Comparison of ENCODE assay signal across 30 cellular contexts in genomic region chr14:100860556-100861187, GRCh38. TPM values are rescaled to one million over a fixed set of nuclear protein-coding genes. Genes with fewer than 3 reads are reported as not detected.
"Had no signal": no experiment of that assay in that cellular context is flagged by ENCODE, and none has a peak within 500 bp of the region (broad histone marks: within the 10 kb centered on the region; RNA-seq: fewer than 3 reads in every experiment).

No MANE protein-coding gene starts in this region.

- H3K9me3 ChIP-seq: left lung, uterus had no signal

- H3K4me3 ChIP-seq: left lung, skin epidermis, uterus had no signal

- DNase-seq: activated CD4-positive, alpha-beta memory T cell treated with anti-CD3 and anti-CD28 coated beads for 36 hours; activated CD4-positive, alpha-beta T cell treated with anti-CD3 and anti-CD28 coated beads, Interleukin-2, amount 10 ng/mL, durations not matched to agents 24 days and 14 days; activated CD4-positive, CD25-positive, alpha-beta regulatory T cell treated with anti-CD3 and anti-CD28 coated beads, Interleukin-2, amount 50 U/mL, for 72 hours; activated CD8-positive, alpha-beta memory T cell treated with anti-CD3 and anti-CD28 coated beads, Interleukin-2, amount 50 U/mL, for 4 hours; activated gamma-delta T cell treated with Interleukin-2 at 50 U/mL for 16 hours; activated naive CD4-positive, alpha-beta T cell treated with anti-CD3 and anti-CD28 coated beads, Interleukin-2, amount 50 U/mL, for 16 hours; activated T-cell treated with anti-CD3 and anti-CD28 coated beads, Interleukin-2, amount 50 U/mL, for 24 hours; amniotic stem cell; central memory CD4-positive, alpha-beta T cell; endodermal cell; kidney glomerular epithelial cell; mammary epithelial cell; naive B cell; occipital lobe; stimulated activated CD4-positive, alpha-beta T cell treated with anti-CD3 and anti-CD28 coated beads, Interleukin-1b, Interleukin-23, amount 100 ng/mL, for 48 hours; stimulated activated CD4-positive, alpha-beta T cell treated with anti-CD3 and anti-CD28 coated beads, Interleukin-4, amount 100 ng/mL, for 4 hours; stimulated activated CD8-positive, alpha-beta memory T cell treated with anti-CD3 and anti-CD28 coated beads, Interleukin-4, amount 100 ng/mL, for 48 hours; stimulated activated naive CD8-positive, alpha-beta T cell treated with anti-CD3 and anti-CD28 coated beads, Interleukin-15, amount 100 ng/mL, for 72 hours; substantia nigra; T-helper 17 cell; T1000; uterus; WERI-Rb-1 had no signal

- H3K27ac ChIP-seq: left lung, skin epidermis, uterus, WERI-Rb-1 had no signal

- H3K4me1 ChIP-seq: left lung, uterus had no signal

- H3K27me3 ChIP-seq: uterus had no signal

- H3K36me3 ChIP-seq: left lung, uterus, WERI-Rb-1 had no signal

- ATAC-seq: esophagus mucosa; left lung; sciatic nerve; stimulated activated memory B cell treated with anti-CD40 and anti-IgM and Interleukin-4, amounts not matched to agents 10 μg/mL and 1 μg/mL and 100 μg/mL, for 72 hours; stimulated activated naive CD8-positive, alpha-beta T cell treated with anti-CD3 and anti-CD28 coated beads, Interleukin-15, amount 100 ng/mL, for 72 hours; T-helper 17 cell had no signal

RNA-seq across cellular contexts. Expression of gene MEG3, which starts 34.8 kb away (rescaled TPM):
- total RNA-seq: activated CD4-positive, alpha-beta memory T cell treated with anti-CD3 and anti-CD28 coated beads for 36 hours; activated CD4-positive, alpha-beta T cell treated with anti-CD3 and anti-CD28 coated beads, Interleukin-2, amount 10 ng/mL, durations not matched to agents 24 days and 14 days; activated CD8-positive, alpha-beta memory T cell treated with anti-CD3 and anti-CD28 coated beads for 36 hours had no signal
- polyA plus RNA-seq: neural cell had no signal

RNA-seq across cellular contexts. Expression of gene RTL1, which starts 42.9 kb away (rescaled TPM):
- total RNA-seq: activated CD4-positive, alpha-beta memory T cell treated with anti-CD3 and anti-CD28 coated beads for 36 hours; activated CD4-positive, alpha-beta T cell treated with anti-CD3 and anti-CD28 coated beads, Interleukin-2, amount 10 ng/mL, durations not matched to agents 24 days and 14 days; activated CD8-positive, alpha-beta memory T cell treated with anti-CD3 and anti-CD28 coated beads for 36 hours; esophagus mucosa; left lung; mammary epithelial cell; occipital lobe; sciatic nerve; T-helper 17 cell had no signal
- polyA plus RNA-seq: mammary epithelial cell, neural cell had no signal
